28 cellular contexts compared by ENCODE assay signal in the genomic region with DNA sequence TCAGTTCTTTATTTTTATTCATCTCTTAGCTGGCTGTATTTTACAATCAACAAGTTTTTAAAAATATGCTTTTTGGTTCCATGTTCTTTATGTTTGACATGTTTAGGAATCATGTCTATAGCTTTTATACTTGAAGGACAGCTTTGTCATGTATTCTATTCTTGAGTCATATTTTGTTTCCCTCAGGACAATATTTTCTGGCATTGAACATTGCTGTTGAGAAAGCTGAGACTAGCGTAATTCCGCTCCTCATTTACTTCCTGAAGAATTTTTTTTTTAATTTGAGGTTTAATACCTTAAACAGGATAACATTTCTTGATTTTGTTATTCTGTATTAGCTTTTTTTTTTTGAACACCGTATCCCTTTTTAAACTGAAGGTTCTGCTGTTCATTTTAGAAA. TPM values are rescaled to one million over a fixed set of nuclear protein-coding genes. Genes with fewer than 3 reads are reported as not detected.
DNase-seq lines count a peak whose midpoint lies in the region; ATAC-seq, FAIRE-seq and TF ChIP-seq lines count a peak whose summit lies in the region.
"Had no signal": no experiment of that assay in that cellular context is flagged by ENCODE, and none has a peak within 500 bp of the region (broad histone marks: within the 10 kb centered on the region; RNA-seq: fewer than 3 reads in every experiment).

No MANE protein-coding gene starts in this region.

- no peak overlapping the region for H3K4me3 Mint-ChIP-seq in endothelial cell (ENCODE audit: unreplicated experiment)
- H3K4me3 Mint-ChIP-seq: CD14-positive monocyte; CD4-positive, alpha-beta T cell; CD8-positive, alpha-beta memory T cell had no signal

- peaks cover 40% of the 10 kb centered on the region for H3K36me3 Mint-ChIP-seq in endothelial cell (ENCODE audit: low read depth, unreplicated experiment)

- FAIRE-seq in bronchial epithelial cell (lab: Jason Lieb, UNC): no peak
- FAIRE-seq: A549, D721Med, GM12891, GM18507, H1 had no signal

- ATAC-seq in heart right ventricle: peak in 5 of 8 donors; percentile 57 to 76 (median 63)
- ATAC-seq in left cardiac atrium: no peak
- peak; percentile 33 for ATAC-seq in esophagus mucosa
- ATAC-seq in HG03521 (IDR thresholded peaks at IDR 0.05; ENCODE audit: unreplicated experiment): no peak
- ATAC-seq: A549 had no signal

- H3K9me3 ChIP-seq in heart right ventricle: peaks cover 0 to 38% (median 0%) of the 10 kb centered on the region in 11 donors
- H3K9me3 ChIP-seq: BE2C had no signal

- no peaks in the 10 kb centered on the region for H3K27me3 Mint-ChIP-seq in endothelial cell (ENCODE audit: unreplicated experiment)
- H3K27me3 Mint-ChIP-seq: CD4-positive, alpha-beta T cell; CD8-positive, alpha-beta memory T cell had no signal

- DNase-seq in heart right ventricle: no peak
- no peak for DNase-seq in left cardiac atrium
- DNase-seq in bronchial epithelial cell (ENCODE audit: low read depth): peak; percentile 45
- DNase-seq in stromal cell of bone marrow (ENCODE audit: low read depth): peak; percentile 2
- no peak for DNase-seq in endothelial cell (ENCODE audit: low spot score)
- no peak for DNase-seq in NCI-H2029 treated with DMSO at 0.1 percent for 48 hours (lab: John Stamatoyannopoulos, UW)
- DNase-seq: 8988T; ACHN; AML-193; BE2C; CD4-positive, alpha-beta T cell; CD8-positive, alpha-beta memory T cell; DMS 273 treated with DMSO at 0.1 percent for 48 hours; DMS79; EL; GDM1; GM23248; H7; HCEC 1CT had no signal

- peak overlapping the region in 4 of 10 donors; percentile 28 to 64 (median 35) for H3K27ac ChIP-seq in heart right ventricle
- H3K27ac ChIP-seq: A549; BLaER1 treated with 17β-estradiol and CSF1 and Interleukin-3, amounts not matched to agents 10 nM and 100 nM; GM23248 had no signal

- H3K9me3 Mint-ChIP-seq in endothelial cell (ENCODE audit: unreplicated experiment): peaks cover 10% of the 10 kb centered on the region

- no peaks in the 10 kb centered on the region for H3K4me1 Mint-ChIP-seq in endothelial cell (ENCODE audit: unreplicated experiment)
- H3K4me1 Mint-ChIP-seq: CD14-positive monocyte had no signal

- no peak overlapping the region for H3K4me3 ChIP-seq in heart right ventricle
- no peak overlapping the region for H3K4me3 ChIP-seq in bronchial epithelial cell (ENCODE audit: low read depth, low read length)
- H3K4me3 ChIP-seq: A549; BLaER1 treated with 17β-estradiol and CSF1 and Interleukin-3, amounts not matched to agents 10 nM and 100 nM; GM23248 had no signal

- WGBS in heart right ventricle, 2 donors: 41 to 46% methylated on average over 3 of the region's 3 CpGs

- no peak overlapping the region for H3K27ac Mint-ChIP-seq in endothelial cell (ENCODE audit: unreplicated experiment)
- H3K27ac Mint-ChIP-seq: CD14-positive monocyte; CD4-positive, alpha-beta T cell had no signal

- H3K36me3 ChIP-seq in heart right ventricle: peaks cover 0 to 54% (median 14%) of the 10 kb centered on the region in 9 donors
- H3K36me3 ChIP-seq in bronchial epithelial cell (ENCODE audit: control insufficient read depth, insufficient read depth, low read length): no peaks in the 10 kb centered on the region

- intact Hi-C loops in heart right ventricle (cut with DNase I): no loop called here
- intact Hi-C loops in left cardiac atrium (cut with DNase I): no loop called here

- H3K4me1 ChIP-seq in heart right ventricle: peaks cover 0 to 17% (median 0%) of the 10 kb centered on the region in 9 donors
- H3K4me1 ChIP-seq: A549 had no signal

- TF ChIP-seq CTCF in heart right ventricle (IDR thresholded peaks at IDR 0.05) (no peak), bronchial epithelial cell (IDR thresholded peaks at IDR 0.05; ENCODE audit: insufficient read depth, low read length, severe bottlenecking) (no peak), endothelial cell (IDR thresholded peaks at IDR 0.05; ENCODE audit: unreplicated experiment) (no peak)

- H3K27me3 ChIP-seq in heart right ventricle (no peaks in the 10 kb centered on the region), bronchial epithelial cell (ENCODE audit: control insufficient read depth, insufficient read depth, low read length) (no peaks in the 10 kb centered on the region)
- H3K27me3 ChIP-seq: BE2C; BLaER1 treated with 17β-estradiol and CSF1 and Interleukin-3, amounts not matched to agents 10 nM and 100 nM had no signal

RNA-seq across cellular contexts. Expression of a gene that starts 53.2 kb away (rescaled TPM):
- total RNA-seq in heart right ventricle (10 to 100 TPM; 22.3 to 42.0 (median 26.8) TPM), left cardiac atrium (10 to 100 TPM; 24.5 to 25.2 TPM), bronchial epithelial cell (12.4 and 20.1 TPM in 2 replicates), esophagus mucosa (36.1 TPM), endothelial cell (ENCODE audit: unreplicated experiment) (36.2 TPM)
- 10 to 100 TPM; 12.1 to 12.3 TPM for polyA plus RNA-seq in heart right ventricle

RNA-seq across cellular contexts. Expression of a gene that starts 56.2 kb away (rescaled TPM):
- total RNA-seq in heart right ventricle (10 to 100 TPM in 7 of 10 donors, 1 to 10 TPM in 3; 5.0 to 28.7 (median 12.1) TPM), left cardiac atrium (10 to 100 TPM; 13.5 to 15.0 TPM), bronchial epithelial cell (5.8 and 24.5 TPM in 2 replicates), esophagus mucosa (71.7 TPM), endothelial cell (ENCODE audit: unreplicated experiment) (98.0 TPM)
- polyA plus RNA-seq in heart right ventricle: 10 to 100 TPM; 10.6 to 45.1 TPM

Comparison
In these comparisons a context has a peak if more than half of its experiments do, and no peak if none do; other contexts are left out.
1. ATAC-seq: peak in heart right ventricle (5 of 8) and esophagus mucosa (single experiment); none in left cardiac atrium (0 of 2) and HG03521 (single experiment).
2. DNase-seq: peak in bronchial epithelial cell (single experiment) and stromal cell of bone marrow (single experiment); none in heart right ventricle (0 of 2), left cardiac atrium (single experiment), endothelial cell (single experiment) and NCI-H2029 treated with DMSO at 0.1 percent for 48 hours (single experiment).